Comparison of ENCODE assay signal across 8 cellular contexts in the genomic region with DNA sequence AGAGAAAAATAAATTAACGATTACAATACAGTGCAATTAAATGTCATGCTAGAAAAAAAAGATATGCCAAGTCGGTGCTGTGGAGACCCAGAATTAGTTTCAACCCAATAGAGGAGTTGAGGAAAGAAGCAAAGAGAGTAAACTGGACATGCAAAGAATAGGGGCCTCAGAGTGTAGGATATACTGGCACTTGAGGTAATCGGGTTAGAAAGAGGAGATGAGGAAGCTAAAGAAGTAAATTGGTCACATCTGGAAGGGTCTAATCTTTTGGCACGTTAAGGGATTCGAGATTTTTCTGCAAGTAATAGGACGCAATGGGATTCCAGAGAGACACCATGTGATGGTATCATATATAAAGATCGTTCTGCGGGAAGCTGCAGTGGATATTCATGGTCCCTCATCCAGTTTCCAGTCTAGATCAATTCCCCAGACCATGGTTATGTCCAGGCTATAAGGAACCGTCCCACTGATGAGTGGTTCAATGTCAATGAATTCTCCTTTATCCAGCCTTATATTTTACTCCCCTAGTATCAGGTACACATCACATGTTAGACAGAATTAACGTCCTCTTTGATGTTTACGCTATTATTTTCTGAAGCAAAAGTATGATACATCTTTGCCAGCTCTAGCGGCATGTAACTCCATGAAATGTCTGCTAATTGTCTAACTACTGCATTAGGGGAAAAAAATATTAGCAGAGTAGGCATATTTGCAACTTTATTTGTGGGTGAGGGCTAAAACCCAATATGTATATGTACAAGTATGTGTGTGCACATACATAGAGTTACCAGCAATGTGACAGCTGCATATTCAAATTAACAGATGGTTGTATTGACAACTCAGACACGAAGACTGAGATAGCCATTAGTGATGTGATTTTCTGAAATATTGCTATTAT. TPM values are rescaled to one million over a fixed set of nuclear protein-coding genes. Genes with fewer than 3 reads are reported as not detected.
DNase-seq lines count a peak whose midpoint lies in the region; ATAC-seq and TF ChIP-seq lines count a peak whose summit lies in the region.

No MANE protein-coding gene starts in this region.

- DNase-seq in activated T-cell treated with anti-CD3 and anti-CD28 coated beads, Interleukin-2, amount 50 U/mL, for 72 hours = no peak
- DNase-seq in activated T-cell treated with anti-CD3 and anti-CD28 coated beads, Interleukin-2, amount 50 U/mL, for 48 hours = no peak
- DNase-seq in NCI-H526 treated with DMSO at 0.1 percent for 48 hours (lab: John Stamatoyannopoulos, UW) = peak; percentile 25
- no peak for DNase-seq in coronary artery (ENCODE audit: low spot score)
- DNase-seq in NCI-H1694 (lab: John Stamatoyannopoulos, UW) = no peak

- H3K4me3 ChIP-seq in coronary artery = peak overlapping the region; percentile 91
- H3K4me3 ChIP-seq in mononuclear cell (ENCODE audit: low read length) = peak overlapping the region; percentile 64

- no peak for TF ChIP-seq CTCF in coronary artery (IDR thresholded peaks at IDR 0.05)

- H3K4me1 Mint-ChIP-seq in activated T-cell treated with anti-CD3 and anti-CD28 coated beads, Interleukin-2, amount 50 U/mL, for 72 hours (ENCODE audit: low read depth) = peaks cover 40% of the 10 kb centered on the region

- H3K27me3 Mint-ChIP-seq in activated T-cell treated with anti-CD3 and anti-CD28 coated beads, Interleukin-2, amount 50 U/mL, for 72 hours (ENCODE audit: low read depth) = no peaks in the 10 kb centered on the region

- H3K4me1 ChIP-seq in mononuclear cell (ENCODE audit: insufficient read depth, low read length) = peaks cover 11% of the 10 kb centered on the region

- H3K27ac Mint-ChIP-seq in activated T-cell treated with anti-CD3 and anti-CD28 coated beads, Interleukin-2, amount 50 U/mL, for 72 hours = peak overlapping the region; percentile 99

- H3K27me3 ChIP-seq in mononuclear cell (ENCODE audit: insufficient read depth, low read length) = no peaks in the 10 kb centered on the region

- no peaks in the 10 kb centered on the region for H3K9me3 Mint-ChIP-seq in activated T-cell treated with anti-CD3 and anti-CD28 coated beads, Interleukin-2, amount 50 U/mL, for 72 hours

- peak overlapping the region; percentile 88 to 97 for H3K4me3 Mint-ChIP-seq in activated T-cell treated with anti-CD3 and anti-CD28 coated beads, Interleukin-2, amount 50 U/mL, for 72 hours

- no peaks in the 10 kb centered on the region for H3K9me3 ChIP-seq in mononuclear cell (ENCODE audit: low read depth, low read length)

- no peaks in the 10 kb centered on the region for H3K36me3 Mint-ChIP-seq in activated T-cell treated with anti-CD3 and anti-CD28 coated beads, Interleukin-2, amount 50 U/mL, for 72 hours (ENCODE audit: insufficient read depth in 2 of 2)

- no peak for ATAC-seq in activated T-cell treated with anti-CD3 and anti-CD28 coated beads, Interleukin-2, amount 50 U/mL, for 72 hours (replicated peaks in 1 of 2)
- ATAC-seq in HG02763 (IDR thresholded peaks at IDR 0.05; ENCODE audit: unreplicated experiment) (no peak), HG02840 (IDR thresholded peaks at IDR 0.05; ENCODE audit: low FRiP score, unreplicated experiment) (no peak)

- peak overlapping the region; percentile 90 to 96 for H3K27ac ChIP-seq in coronary artery

RNA-seq across cellular contexts. Expression of gene TBC1D32, which starts 1.1 kb away (rescaled TPM):
- 10 to 100 TPM in 1 of 2 donors, 1 to 10 TPM in 1; 7.4 to 10.4 TPM for total RNA-seq in activated T-cell treated with anti-CD3 and anti-CD28 coated beads, Interleukin-2, amount 50 U/mL, for 72 hours
- 13.4 TPM for total RNA-seq in mononuclear cell
